In the genomic region with DNA sequence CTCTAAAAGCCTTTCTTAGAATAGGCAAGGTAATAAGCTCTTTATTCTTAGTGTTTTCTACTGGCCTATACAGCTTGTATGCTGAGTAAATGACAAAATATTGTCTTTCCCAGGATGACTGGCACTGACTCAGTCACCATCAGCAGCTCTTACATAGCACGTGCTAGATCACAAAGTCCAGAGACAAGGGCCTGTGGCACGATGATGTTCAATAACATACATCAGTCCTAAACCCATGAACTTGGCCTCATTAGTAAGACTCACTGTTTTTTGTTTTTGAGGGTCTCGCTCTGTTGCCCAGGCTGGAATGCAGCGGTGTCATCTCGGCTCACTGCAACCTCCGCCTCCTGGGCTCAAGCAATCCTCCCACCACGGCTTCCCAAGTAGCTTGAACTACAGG, we compare ENCODE assay signal across 10 cellular contexts. TPM values are rescaled to one million over a fixed set of nuclear protein-coding genes. Genes with fewer than 3 reads are reported as not detected.
DNase-seq lines count a peak whose midpoint lies in the region; ATAC-seq, FAIRE-seq and TF ChIP-seq lines count a peak whose summit lies in the region.
"Had no signal": no experiment of that assay in that cellular context is flagged by ENCODE, and none has a peak within 500 bp of the region (broad histone marks: within the 10 kb centered on the region; RNA-seq: fewer than 3 reads in every experiment).

No MANE protein-coding gene starts in this region.

- H3K4me1 ChIP-seq in Caco-2, result peaks cover 34% of the 10 kb centered on the region
- peaks cover 88% of the 10 kb centered on the region for H3K4me1 ChIP-seq in Karpas-422 (ENCODE audit: low read length)
- peaks cover 70 to 79% of the 10 kb centered on the region in 2 experiments for H3K4me1 ChIP-seq in neutrophil (ENCODE audit: control insufficient read depth in 1 of 2, insufficient read depth in 1 of 2, low read depth in 1 of 2, low read length in 1 of 2)
- peaks cover 7 to 48% of the 10 kb centered on the region in 2 donors for H3K4me1 ChIP-seq in thyroid gland

- no peak for ATAC-seq in GM21360 (IDR thresholded peaks at IDR 0.05; ENCODE audit: unreplicated experiment)
- ATAC-seq in HG03521 (IDR thresholded peaks at IDR 0.05; ENCODE audit: unreplicated experiment), result no peak

- WGBS in thyroid gland, 2 donors, result 95 to 97% methylated on average over 7 of the region's 7 CpGs

- TF ChIP-seq CTCF in Caco-2 (IDR thresholded peaks at IDR 0.05; ENCODE audit: insufficient read depth in 1 of 2, low read depth in 1 of 2, low read length in 1 of 2, severe bottlenecking in 1 of 2, unreplicated experiment in 1 of 2), result no peak
- no peak for TF ChIP-seq CTCF in bronchial epithelial cell (IDR thresholded peaks at IDR 0.05; ENCODE audit: insufficient read depth, low read length, severe bottlenecking)
- no peak for TF ChIP-seq CTCF in neutrophil (IDR thresholded peaks at IDR 0.05)
- no peak for TF ChIP-seq CTCF in thyroid gland (IDR thresholded peaks at IDR 0.05)

- H4K20me1 ChIP-seq in Karpas-422 (ENCODE audit: insufficient read depth, low read depth, low read length), result peaks cover 5% of the 10 kb centered on the region; the same call in 1 of the 2 replicates

- peaks cover 43% of the 10 kb centered on the region for H3K4me1 Mint-ChIP-seq in Caco-2 (ENCODE audit: low read depth, unreplicated experiment)

- no peak for FAIRE-seq in bronchial epithelial cell (lab: Jason Lieb, UNC)

- intact Hi-C loops in Caco-2 (cut with micrococcal nuclease; ENCODE audit: unreplicated experiment) (no loop called here), thyroid gland (cut with DNase I) (no loop called here)

- H3K9me2 ChIP-seq in Karpas-422 (replicated peaks; ENCODE audit: insufficient read depth, low read length), result no peaks in the 10 kb centered on the region

- H3K79me2 ChIP-seq in Karpas-422 (ENCODE audit: low read length), result peaks cover 100% of the 10 kb centered on the region

- H3K9me3 Mint-ChIP-seq in Caco-2 (ENCODE audit: unreplicated experiment), result no peaks in the 10 kb centered on the region

- H3K27me3 ChIP-seq in Caco-2 (replicated peaks; ENCODE audit: control insufficient read depth, insufficient read depth, low read length) (no peaks in the 10 kb centered on the region), Karpas-422 (ENCODE audit: low read length) (no peaks in the 10 kb centered on the region), bronchial epithelial cell (ENCODE audit: control insufficient read depth, insufficient read depth, low read length) (no peaks in the 10 kb centered on the region), neutrophil (no peaks in the 10 kb centered on the region), thyroid gland (no peaks in the 10 kb centered on the region)
- H3K27me3 ChIP-seq: SJSA1 had no signal

- CTCF ChIA-PET in Caco-2 (lab: Charles Lee), result interaction anchor here (0.7 kb wide), 2 partner anchors 54 to 691 kb away, joined by 3 read pairs; no protein-coding TSS in a partner anchor

- H3K9me3 ChIP-seq in Caco-2, result no peaks in the 10 kb centered on the region
- H3K9me3 ChIP-seq in Karpas-422 (ENCODE audit: low read length), result no peaks in the 10 kb centered on the region
- H3K9me3 ChIP-seq in neutrophil, result no peaks in the 10 kb centered on the region
- no peaks in the 10 kb centered on the region for H3K9me3 ChIP-seq in thyroid gland
- H3K9me3 ChIP-seq: SJSA1 had no signal

- H3K9ac ChIP-seq in Karpas-422 (ENCODE audit: low read length), result no peak overlapping the region

- H3K4me2 ChIP-seq in Karpas-422 (ENCODE audit: low read depth, low read length, poor library complexity, severe bottlenecking), result no peak overlapping the region

- H3K4me3 ChIP-seq in Caco-2 (ENCODE audit: low read depth, low read length) (no peak overlapping the region), Karpas-422 (ENCODE audit: low read length) (no peak overlapping the region), bronchial epithelial cell (ENCODE audit: low read depth, low read length) (no peak overlapping the region), neutrophil (ENCODE audit: low read depth in 1 of 2, low read length in 1 of 2) (no peak overlapping the region), thyroid gland (replicated peaks in 1 of 3) (no peak overlapping the region)
- H3K4me3 ChIP-seq: SJSA1 had no signal

- H3K27me3 Mint-ChIP-seq in Caco-2 (ENCODE audit: insufficient read depth, unreplicated experiment), result no peaks in the 10 kb centered on the region

- no peak for TF ChIP-seq POLR2A in thyroid gland (IDR thresholded peaks at IDR 0.05)

- BruUV-seq in Caco-2 (replicated peaks; lab: Mats Ljungman, UMichigan), result no TSS peak

- POLR2A ChIA-PET in Caco-2 (lab: Charles Lee), result no interaction called here

- no peak overlapping the region for H2AFZ ChIP-seq in Karpas-422 (ENCODE audit: low read length)

- peaks cover 71% of the 10 kb centered on the region for H3K36me3 Mint-ChIP-seq in Caco-2 (ENCODE audit: insufficient read depth, unreplicated experiment)

- H3K27ac ChIP-seq in Karpas-422 (ENCODE audit: low read length) (peak overlapping the region; percentile 86; the same call in 1 of the 2 replicates), neutrophil (peak overlapping the region; percentile 42), thyroid gland (no peak overlapping the region)
- H3K27ac ChIP-seq: SJSA1 had no signal

- H3K36me3 ChIP-seq in Caco-2 (ENCODE audit: control insufficient read depth, insufficient read depth, low read length) (no peaks in the 10 kb centered on the region), Karpas-422 (ENCODE audit: insufficient read depth, low read length) (no peaks in the 10 kb centered on the region; the same call in 1 of the 2 replicates), bronchial epithelial cell (ENCODE audit: control insufficient read depth, insufficient read depth, low read length) (no peaks in the 10 kb centered on the region), neutrophil (no peaks in the 10 kb centered on the region), thyroid gland (no peaks in the 10 kb centered on the region)

- no peak for DNase-seq in Caco-2
- no peak for DNase-seq in Karpas-422
- peak; percentile 74 for DNase-seq in bronchial epithelial cell (ENCODE audit: low read depth)
- no peak for DNase-seq in thyroid gland
- DNase-seq in germinal center (ENCODE audit: low spot score), result no peak
- DNase-seq: NCI-H2227 treated with DMSO at 0.1 percent for 48 hours had no signal

- H3K4me3 Mint-ChIP-seq in Caco-2 (ENCODE audit: unreplicated experiment), result peak overlapping the region; percentile 36

- peak overlapping the region; percentile 70 for H3K27ac Mint-ChIP-seq in Caco-2 (ENCODE audit: unreplicated experiment)

RNA-seq across cellular contexts. Expression of gene CELF1, which starts 42.7 kb away (rescaled TPM):
- total RNA-seq in Caco-2 (2022) (146 and 152 TPM in 2 replicates), bronchial epithelial cell (63.4 and 94.2 TPM in 2 replicates), thyroid gland (100 to 1,000 TPM in 3 of 4 donors, 10 to 100 TPM in 1; 87.3 to 144 (median 111) TPM)
- 130 and 148 TPM in 2 replicates for total RNA-seq in Karpas-422 (2014; rRNA removed; shearing (Covaris generic); ENCODE audit: low replicate concordance)

RNA-seq across cellular contexts. Expression of gene PTPMT1, which starts 55.2 kb away (rescaled TPM):
- 100 and 108 TPM in 2 replicates for total RNA-seq in Caco-2 (2022)
- 174 and 253 TPM in 2 replicates for total RNA-seq in Karpas-422 (2014; rRNA removed; shearing (Covaris generic); ENCODE audit: low replicate concordance)
- 124 and 147 TPM in 2 replicates for total RNA-seq in bronchial epithelial cell
- 100 to 1,000 TPM in 3 of 4 donors, 10 to 100 TPM in 1; 93.9 to 149 (median 125) TPM for total RNA-seq in thyroid gland

Comparison
In these comparisons a context has a peak if more than half of its experiments do, and no peak if none do; other contexts are left out.
1. H3K27ac ChIP-seq: peak in Karpas-422 (single experiment) and neutrophil (single experiment); none in thyroid gland (0 of 3).